Comparison of ENCODE assay signal across 8 cellular contexts in the genomic region with DNA sequence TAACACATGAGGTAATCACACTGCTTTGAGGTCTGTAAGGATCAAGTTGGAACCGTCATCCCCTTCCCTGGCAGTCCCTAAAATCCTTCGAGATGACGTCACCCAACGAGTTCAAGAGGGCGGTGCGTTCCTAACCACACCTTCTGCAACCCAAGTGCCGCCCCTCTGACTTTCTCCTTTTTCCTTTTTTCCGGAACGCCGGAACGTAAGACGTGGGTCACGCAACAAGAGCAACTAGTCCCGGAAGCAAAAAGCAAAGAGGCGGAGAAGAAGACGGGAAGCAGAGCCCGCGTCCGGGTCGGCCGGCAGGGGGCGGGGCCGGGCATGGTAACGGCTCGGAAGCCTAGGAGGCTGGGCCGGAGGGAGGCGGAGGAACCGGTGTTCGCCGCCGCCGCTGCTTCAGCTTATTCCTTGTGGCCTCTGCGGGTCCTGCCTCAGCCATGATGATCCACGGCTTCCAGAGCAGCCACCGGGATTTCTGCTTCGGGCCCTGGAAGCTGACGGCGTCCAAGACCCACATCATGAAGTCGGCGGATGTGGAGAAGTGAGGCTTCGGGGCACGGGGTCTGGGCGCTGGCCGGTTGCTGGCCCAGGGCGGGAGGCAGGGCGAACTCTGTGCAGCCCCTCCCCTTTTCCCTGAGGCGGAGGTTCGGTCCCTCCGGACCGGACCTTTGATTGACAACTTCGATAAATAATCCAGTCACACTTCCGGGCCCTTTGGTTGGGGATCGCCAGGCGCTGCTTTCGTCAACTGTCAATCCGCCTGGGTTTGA. TPM values are rescaled to one million over a fixed set of nuclear protein-coding genes. Genes with fewer than 3 reads are reported as not detected.
DNase-seq lines count a peak whose midpoint lies in the region; TF ChIP-seq lines count a peak whose summit lies in the region.

TSS of gene TIPRL (plus strand) at position 325 of the 773 bp plus-strand sequence. CDS start at position 441, 116 bp downstream.

- H3K4me3 Mint-ChIP-seq in activated naive CD4-positive, alpha-beta T cell treated with anti-CD3 and anti-CD28 coated beads for 36 hours, result no peak within 1 kb of the TSS

- H3K9me3 Mint-ChIP-seq in activated naive CD4-positive, alpha-beta T cell treated with anti-CD3 and anti-CD28 coated beads for 36 hours, result no peaks in the 10 kb centered on the region

- H3K27ac Mint-ChIP-seq in activated naive CD4-positive, alpha-beta T cell treated with anti-CD3 and anti-CD28 coated beads for 36 hours, result no peak within 1 kb of the TSS

- H3K4me3 ChIP-seq in GM06990 (replicated peaks; ENCODE audit: low read depth, low read length), result peak within 1 kb of the TSS; percentile 78
- H3K4me3 ChIP-seq in HFF-Myc (replicated peaks; ENCODE audit: low read depth, low read length), result peak within 1 kb of the TSS; percentile 92
- peak within 1 kb of the TSS; percentile 71 for H3K4me3 ChIP-seq in suprapubic skin

- in situ Hi-C loops in SK-MEL-5 (cut with HindIII; ENCODE audit: low pct_unique_long_range_greater_than_20kb, low sequenced_read_pairs), result no loop called here

- H3K9me3 ChIP-seq in suprapubic skin, result no peaks in the 10 kb centered on the region

- H3K36me3 Mint-ChIP-seq in activated naive CD4-positive, alpha-beta T cell treated with anti-CD3 and anti-CD28 coated beads for 36 hours (ENCODE audit: low read depth), result peaks cover under 1% of the 10 kb centered on the region

- DNase-seq in GM06990 (ENCODE audit: extremely low read depth, insufficient read length) (peak; percentile 97), HFF-Myc (ENCODE audit: extremely low read depth, low read depth) (peak; percentile 98), MV-4-11 (lab: John Stamatoyannopoulos, UW) (peak; percentile 99), SK-MEL-5 (ENCODE audit: low read depth, low spot score) (peak; percentile 99), germinal center (ENCODE audit: low spot score) (peak; percentile 92), non-pigmented ciliary epithelial cell (ENCODE audit: low read depth) (peak; percentile 97), suprapubic skin (ENCODE audit: low spot score in 2 of 2) (peak; percentile 98)
- DNase-seq in activated naive CD4-positive, alpha-beta T cell treated with anti-CD3 and anti-CD28 coated beads for 36 hours, result peak; percentile 97

- intact Hi-C loops in activated naive CD4-positive, alpha-beta T cell treated with anti-CD3 and anti-CD28 coated beads for 36 hours (cut with micrococcal nuclease), result loop anchor here (1.0 to 5.0 kb wide), 13 partner anchors 41 to 1308 kb away; partner anchors contain the start of genes BLZF1, DCAF6, SFT2D2 and SLC19A2

- H3K27me3 ChIP-seq in GM06990 (replicated peaks; ENCODE audit: control insufficient read depth, insufficient read depth, low read length), result no peaks in the 10 kb centered on the region
- H3K27me3 ChIP-seq in suprapubic skin, result no peaks in the 10 kb centered on the region

- under 1% methylated on average over 39 of the region's 56 CpGs for WGBS in suprapubic skin

- CTCF ChIA-PET in activated naive CD4-positive, alpha-beta T cell treated with anti-CD3 and anti-CD28 coated beads for 36 hours (lab: Charles Lee), result interaction anchor here (0.8 to 1.1 kb wide), 3 partner anchors 47 to 204 kb away, joined by 3 read pairs; partner anchors contain the start of gene SFT2D2

- peaks cover 2% of the 10 kb centered on the region for H3K27me3 Mint-ChIP-seq in activated naive CD4-positive, alpha-beta T cell treated with anti-CD3 and anti-CD28 coated beads for 36 hours (ENCODE audit: low read depth)

- no peak for TF ChIP-seq EP300 in suprapubic skin (IDR thresholded peaks at IDR 0.05)

- peak; percentile 31 to 79 for TF ChIP-seq POLR2A in suprapubic skin (IDR thresholded peaks at IDR 0.05)

- peaks cover 22% of the 10 kb centered on the region for H3K4me1 ChIP-seq in suprapubic skin

- H3K36me3 ChIP-seq in GM06990 (ENCODE audit: control insufficient read depth, insufficient read depth, low read length) (no peaks in the 10 kb centered on the region), suprapubic skin (no peaks in the 10 kb centered on the region)

- peak within 1 kb of the TSS; percentile 91 for H3K27ac ChIP-seq in suprapubic skin

- peak; percentile 51 for TF ChIP-seq CTCF in GM06990 (IDR thresholded peaks at IDR 0.05; ENCODE audit: insufficient read depth, low read length, poor library complexity, severe bottlenecking)
- TF ChIP-seq CTCF in HFF-Myc (IDR thresholded peaks at IDR 0.05; ENCODE audit: low read depth, low read length, missing control alignments), result peak; percentile 56
- TF ChIP-seq CTCF in suprapubic skin (IDR thresholded peaks at IDR 0.05), result peak; percentile 43 to 69

- H3K4me1 Mint-ChIP-seq in activated naive CD4-positive, alpha-beta T cell treated with anti-CD3 and anti-CD28 coated beads for 36 hours (ENCODE audit: low read depth), result peaks cover 7% of the 10 kb centered on the region

RNA-seq across cellular contexts. Expression of gene TIPRL, which starts in this region (rescaled TPM):
- total RNA-seq in SK-MEL-5 (2014; rRNA removed; shearing (Covaris generic)), result 75.2 and 82.7 TPM in 2 replicates
- 48.9 and 50.5 TPM in 2 replicates for polyA plus RNA-seq in SK-MEL-5 (2015; cell fraction: cytosol; rRNA removed)
- 41.9 and 49.9 TPM in 2 replicates for polyA plus RNA-seq in SK-MEL-5 (2015; cell fraction: nucleus; rRNA removed)
- total RNA-seq in activated naive CD4-positive, alpha-beta T cell treated with anti-CD3 and anti-CD28 coated beads for 36 hours, result 10 to 100 TPM; 76.7 to 81.3 TPM
- total RNA-seq in suprapubic skin, result 10 to 100 TPM; 13.7 to 37.5 (median 18.9) TPM

Comparison
In these comparisons a context has a peak if more than half of its experiments do, and no peak if none do; other contexts are left out.
1. Peak in every context shown above with its lines: DNase-seq, H3K4me3 ChIP-seq and H3K27ac ChIP-seq.